8 cellular contexts compared by ENCODE assay signal in genomic region chr2:74527741-74528140, GRCh38. TPM values are rescaled to one million over a fixed set of nuclear protein-coding genes. Genes with fewer than 3 reads are reported as not detected.
DNase-seq lines count a peak whose midpoint lies in the region.
"Had no signal": no experiment of that assay in that cellular context is flagged by ENCODE, and none has a peak within 500 bp of the region (broad histone marks: within the 10 kb centered on the region; RNA-seq: fewer than 3 reads in every experiment).

No MANE protein-coding gene starts in this region.

- peaks cover 20% of the 10 kb centered on the region for H3K4me1 ChIP-seq in skeletal muscle satellite cell (ENCODE audit: control insufficient read depth, insufficient read depth, low read length)

- H3K4me3 ChIP-seq in skeletal muscle satellite cell (ENCODE audit: low read length), result peak overlapping the region; percentile 85

- H3K27ac Mint-ChIP-seq in activated naive CD4-positive, alpha-beta T cell treated with anti-CD3 and anti-CD28 coated beads, Interleukin-2, amount 10 ng/mL, durations not matched to agents 7 days and 5 days, result no peak overlapping the region

- peak overlapping the region; percentile 96 for H3K4me3 Mint-ChIP-seq in activated naive CD4-positive, alpha-beta T cell treated with anti-CD3 and anti-CD28 coated beads, Interleukin-2, amount 10 ng/mL, durations not matched to agents 7 days and 5 days

- peaks cover 11% of the 10 kb centered on the region for H3K27me3 Mint-ChIP-seq in activated naive CD4-positive, alpha-beta T cell treated with anti-CD3 and anti-CD28 coated beads, Interleukin-2, amount 10 ng/mL, durations not matched to agents 7 days and 5 days

- no peaks in the 10 kb centered on the region for H3K9me3 Mint-ChIP-seq in activated naive CD4-positive, alpha-beta T cell treated with anti-CD3 and anti-CD28 coated beads, Interleukin-2, amount 10 ng/mL, durations not matched to agents 7 days and 5 days

- H3K9me3 ChIP-seq in skeletal muscle satellite cell (replicated peaks; ENCODE audit: low read length), result no peaks in the 10 kb centered on the region
- H3K9me3 ChIP-seq: pancreas had no signal

- peaks cover 51% of the 10 kb centered on the region for H3K36me3 Mint-ChIP-seq in activated naive CD4-positive, alpha-beta T cell treated with anti-CD3 and anti-CD28 coated beads, Interleukin-2, amount 10 ng/mL, durations not matched to agents 7 days and 5 days

- no peak for DNase-seq in activated naive CD4-positive, alpha-beta T cell treated with anti-CD3 and anti-CD28 coated beads, Interleukin-2, amount 10 ng/mL, durations not matched to agents 7 days and 5 days
- DNase-seq in activated naive CD4-positive, alpha-beta T cell treated with Interleukin-2 at 50 U/mL for 16 hours, result no peak
- DNase-seq in cerebellar cortex (ENCODE audit: low spot score), result no peak
- DNase-seq: AML-193, amniotic stem cell, NCI-H1105 had no signal

- H3K9ac ChIP-seq in skeletal muscle satellite cell (ENCODE audit: low read depth, low read length), result no peak overlapping the region

- H3K4me1 Mint-ChIP-seq in activated naive CD4-positive, alpha-beta T cell treated with anti-CD3 and anti-CD28 coated beads, Interleukin-2, amount 10 ng/mL, durations not matched to agents 7 days and 5 days, result peaks cover 56% of the 10 kb centered on the region

- H3K4me2 ChIP-seq in skeletal muscle satellite cell (ENCODE audit: low read length), result peak overlapping the region; percentile 87

- CTCF ChIA-PET in activated naive CD4-positive, alpha-beta T cell treated with anti-CD3 and anti-CD28 coated beads, Interleukin-2, amount 10 ng/mL, durations not matched to agents 7 days and 5 days (lab: Charles Lee), result interaction anchor here (1.0 to 1.9 kb wide), 2 partner anchors 59 to 71 kb away, joined by 3 to 7 read pairs; no protein-coding TSS in a partner anchor

- H3K27me3 ChIP-seq in skeletal muscle satellite cell (ENCODE audit: control insufficient read depth, insufficient read depth, low read length), result no peaks in the 10 kb centered on the region
- H3K27me3 ChIP-seq: pancreas had no signal

- peaks cover 35% of the 10 kb centered on the region for H3K36me3 ChIP-seq in skeletal muscle satellite cell (ENCODE audit: insufficient read depth, low read length)

RNA-seq across cellular contexts. Expression of gene DQX1, which starts 1.7 kb away (rescaled TPM):
- under 0.01 and 0.51 TPM in 2 replicates for total RNA-seq in skeletal muscle satellite cell (2012; rRNA removed)

RNA-seq across cellular contexts. Expression of gene AUP1, which starts 1.8 kb away (rescaled TPM):
- total RNA-seq in skeletal muscle satellite cell (2012; rRNA removed), result 101 and 167 TPM in 2 replicates

RNA-seq across cellular contexts. Expression of gene HTRA2, which starts 2.0 kb away (rescaled TPM):
- total RNA-seq in skeletal muscle satellite cell (2012; rRNA removed), result 41.1 and 44.1 TPM in 2 replicates

RNA-seq across cellular contexts. Expression of gene TLX2, which starts 13.5 kb away (rescaled TPM):
- total RNA-seq in skeletal muscle satellite cell (2012; rRNA removed), result under 0.01 TPM in 1 of 2 replicates, not detected in the other
- total RNA-seq: pancreas had no signal

RNA-seq across cellular contexts. Expression of gene PCGF1, which starts 20.2 kb away (rescaled TPM):
- total RNA-seq in skeletal muscle satellite cell (2012; rRNA removed), result 11.7 and 22.5 TPM in 2 replicates
